In genomic region chr2:200640171-200640570, GRCh38 we compare ENCODE assay signal across 15 cellular contexts. TPM values are rescaled to one million over a fixed set of nuclear protein-coding genes. Genes with fewer than 3 reads are reported as not detected.
A peak's percentile ranks its signal among the peaks of the same experiment; 100 is the strongest.
DNase-seq lines count a peak whose midpoint lies in the region; ATAC-seq and TF ChIP-seq lines count a peak whose summit lies in the region.
"Had no signal": no experiment of that assay in that cellular context is flagged by ENCODE, and none has a peak within 500 bp of the region (broad histone marks: within the 10 kb centered on the region; RNA-seq: fewer than 3 reads in every experiment).

No MANE protein-coding gene starts in this region.

- WGBS in esophagus muscularis mucosa = 88% methylated on average over 3 of the region's 3 CpGs
- WGBS in trophoblast cell (ENCODE audit: extremely low coverage, insufficient coverage, insufficient read length) = no CpG with 5 or more reads among the region's 3 CpGs

- H4K91ac ChIP-seq in trophoblast cell (ENCODE audit: low read depth, low read length) = no peak overlapping the region

- no peak overlapping the region for H2AK5ac ChIP-seq in trophoblast cell (ENCODE audit: low read length)

- H3K36me3 ChIP-seq in SK-N-MC (ENCODE audit: insufficient read depth, low read length) (no peaks in the 10 kb centered on the region), esophagus muscularis mucosa (peaks cover 0 to 39% (median 2%) of the 10 kb centered on the region in 4 donors), MM.1S (replicated peaks; ENCODE audit: insufficient read depth, low read length) (no peaks in the 10 kb centered on the region), trophoblast cell (ENCODE audit: control insufficient read depth in 1 of 2, insufficient read depth in 2 of 2, low read length in 2 of 2) (no peaks in the 10 kb centered on the region)

- no peak overlapping the region for H4K12ac ChIP-seq in trophoblast cell (ENCODE audit: low read depth, low read length)

- H3K27ac ChIP-seq in SK-N-MC (peak overlapping the region; percentile 6; the same call in 1 of the 2 replicates), esophagus muscularis mucosa (replicated peaks in 1 of 4) (no peak overlapping the region), MM.1S (ENCODE audit: low read length) (no peak overlapping the region), trophoblast cell (ENCODE audit: low read depth, low read length) (no peak overlapping the region)
- H3K27ac ChIP-seq: C4-2B had no signal

- H2AFZ ChIP-seq in MM.1S (ENCODE audit: low read length) (no peak overlapping the region), trophoblast cell (ENCODE audit: insufficient read depth, low read length, poor library complexity) (no peak overlapping the region)
- H2AFZ ChIP-seq: GM23338 had no signal

- H2BK120ac ChIP-seq in trophoblast cell (ENCODE audit: insufficient read depth, low read length, poor library complexity) = no peak overlapping the region

- no peak overlapping the region for H3K9ac ChIP-seq in SK-N-MC (ENCODE audit: insufficient read length)
- no peak overlapping the region for H3K9ac ChIP-seq in MM.1S (ENCODE audit: low read length)
- H3K9ac ChIP-seq in trophoblast cell (ENCODE audit: low read length) = no peak overlapping the region

- no peak overlapping the region for H3K23ac ChIP-seq in trophoblast cell (ENCODE audit: low read length)

- no peaks in the 10 kb centered on the region for H3K79me1 ChIP-seq in trophoblast cell (ENCODE audit: low read length)

- H4K8ac ChIP-seq in trophoblast cell (ENCODE audit: low read depth, low read length) = no peak overlapping the region

- H3K36me3 Mint-ChIP-seq in stimulated activated effector memory CD8-positive, alpha-beta T cell treated with anti-CD3 and anti-CD28 coated beads, Interleukin-12 subunit alpha, Interleukin-12 subunit beta, amount 100 ng/mL, for 72 hours = no peaks in the 10 kb centered on the region

- no peaks in the 10 kb centered on the region for H4K20me1 ChIP-seq in MM.1S (ENCODE audit: insufficient read depth, low read length)

- H3K4me3 ChIP-seq in SK-N-MC (no peak overlapping the region), esophagus muscularis mucosa (no peak overlapping the region), fibroblast of the aortic adventitia (ENCODE audit: low read depth, low read length) (no peak overlapping the region), MM.1S (ENCODE audit: low read length) (no peak overlapping the region), trophoblast cell (ENCODE audit: low read depth, low read length) (no peak overlapping the region)
- H3K4me3 ChIP-seq: GM23338 had no signal

- intact Hi-C loops in esophagus muscularis mucosa (cut with DNase I) = no loop called here

- TF ChIP-seq CTCF in esophagus muscularis mucosa (IDR thresholded peaks at IDR 0.05) (no peak), fibroblast of the aortic adventitia (IDR thresholded peaks at IDR 0.05; ENCODE audit: insufficient read depth, low read length) (no peak), MM.1S (IDR thresholded peaks at IDR 0.05; ENCODE audit: low read length) (no peak)

- H3K79me2 ChIP-seq in MM.1S (ENCODE audit: low read length) (no peaks in the 10 kb centered on the region), trophoblast cell (ENCODE audit: control insufficient read depth, insufficient read depth, low read length, poor library complexity) (no peaks in the 10 kb centered on the region)

- H2BK5ac ChIP-seq in trophoblast cell (ENCODE audit: low read depth, low read length, poor library complexity) = no peak overlapping the region

- H3K4ac ChIP-seq in trophoblast cell (ENCODE audit: low read depth, low read length) = no peak overlapping the region

- no peaks in the 10 kb centered on the region for H3K9me2 ChIP-seq in MM.1S (replicated peaks; ENCODE audit: insufficient read depth, low read length)

- H3K4me2 ChIP-seq in MM.1S (ENCODE audit: low read depth, low read length) = no peak overlapping the region
- no peak overlapping the region for H3K4me2 ChIP-seq in trophoblast cell (ENCODE audit: low read length)
- H3K4me2 ChIP-seq: GM23338 had no signal

- no peak for ATAC-seq in stimulated activated effector memory CD8-positive, alpha-beta T cell treated with anti-CD3 and anti-CD28 coated beads, Interleukin-12 subunit alpha, Interleukin-12 subunit beta, amount 100 ng/mL, for 72 hours
- ATAC-seq: GM23338 had no signal

- no peak for TF ChIP-seq EP300 in esophagus muscularis mucosa (IDR thresholded peaks at IDR 0.05)

- no peaks in the 10 kb centered on the region for H3K27me3 ChIP-seq in esophagus muscularis mucosa
- H3K27me3 ChIP-seq in MM.1S (replicated peaks; ENCODE audit: insufficient read depth, low read length) = no peaks in the 10 kb centered on the region
- H3K27me3 ChIP-seq in trophoblast cell (ENCODE audit: insufficient read depth, low read length) = no peaks in the 10 kb centered on the region

- no peaks in the 10 kb centered on the region for H3K9me3 Mint-ChIP-seq in stimulated activated effector memory CD8-positive, alpha-beta T cell treated with anti-CD3 and anti-CD28 coated beads, Interleukin-12 subunit alpha, Interleukin-12 subunit beta, amount 100 ng/mL, for 72 hours
- H3K9me3 Mint-ChIP-seq: CD4-positive, alpha-beta T cell; GM23338 had no signal

- no peak for DNase-seq in SK-N-MC (ENCODE audit: low read depth, low spot score)
- DNase-seq in esophagus muscularis mucosa (ENCODE audit: extremely low spot score) = peak; percentile 72
- DNase-seq in fibroblast of the aortic adventitia (ENCODE audit: low read depth) = peak; percentile 54
- no peak for DNase-seq in stimulated activated effector memory CD8-positive, alpha-beta T cell treated with anti-CD3 and anti-CD28 coated beads, Interleukin-12 subunit alpha, Interleukin-12 subunit beta, amount 100 ng/mL, for 72 hours (ENCODE audit: low spot score in 2 of 2)
- no peak for DNase-seq in NCI-H2196 (lab: John Stamatoyannopoulos, UW; ENCODE audit: unreplicated experiment)
- DNase-seq in MM.1S = no peak
- DNase-seq in trophoblast cell = no peak
- DNase-seq: ACHN; AML-193; Caco-2; CD4-positive, alpha-beta T cell; HCEC 1CT had no signal

- no peaks in the 10 kb centered on the region for H3K4me1 Mint-ChIP-seq in stimulated activated effector memory CD8-positive, alpha-beta T cell treated with anti-CD3 and anti-CD28 coated beads, Interleukin-12 subunit alpha, Interleukin-12 subunit beta, amount 100 ng/mL, for 72 hours
- H3K4me1 Mint-ChIP-seq: GM23338 had no signal

- no peak overlapping the region for H3K14ac ChIP-seq in trophoblast cell (ENCODE audit: low read length)

- no peaks in the 10 kb centered on the region for H3F3A ChIP-seq in MM.1S (ENCODE audit: insufficient read depth, low read length)

- H3K9me3 ChIP-seq in SK-N-MC (ENCODE audit: low read depth, low read length) (no peaks in the 10 kb centered on the region), esophagus muscularis mucosa (no peaks in the 10 kb centered on the region), MM.1S (replicated peaks; ENCODE audit: insufficient read depth, low read length) (no peaks in the 10 kb centered on the region), trophoblast cell (ENCODE audit: insufficient read depth, low read depth, low read length) (no peaks in the 10 kb centered on the region)
- H3K9me3 ChIP-seq: Caco-2 had no signal

- no peak overlapping the region for H3K18ac ChIP-seq in trophoblast cell (ENCODE audit: low read length)

- no peak overlapping the region for H3K4me3 Mint-ChIP-seq in stimulated activated effector memory CD8-positive, alpha-beta T cell treated with anti-CD3 and anti-CD28 coated beads, Interleukin-12 subunit alpha, Interleukin-12 subunit beta, amount 100 ng/mL, for 72 hours
- H3K4me3 Mint-ChIP-seq: CD4-positive, alpha-beta T cell; GM23338 had no signal

- TF ChIP-seq POLR2A in esophagus muscularis mucosa (IDR thresholded peaks at IDR 0.05; ENCODE audit: low read depth) = no peak

- H2BK12ac ChIP-seq in trophoblast cell (ENCODE audit: low read length) = no peak overlapping the region

- H3K4me1 ChIP-seq in esophagus muscularis mucosa (no peaks in the 10 kb centered on the region), MM.1S (ENCODE audit: low read length) (no peaks in the 10 kb centered on the region), trophoblast cell (ENCODE audit: control insufficient read depth in 1 of 2, insufficient read depth in 2 of 2, low read length in 2 of 2) (no peaks in the 10 kb centered on the region)
- H3K4me1 ChIP-seq: Caco-2 had no signal

- H3K27ac Mint-ChIP-seq in stimulated activated effector memory CD8-positive, alpha-beta T cell treated with anti-CD3 and anti-CD28 coated beads, Interleukin-12 subunit alpha, Interleukin-12 subunit beta, amount 100 ng/mL, for 72 hours = peak overlapping the region; percentile 38
- H3K27ac Mint-ChIP-seq: CD4-positive, alpha-beta T cell; GM23338 had no signal

RNA-seq across cellular contexts. Expression of gene AOX1, which starts 54.4 kb away (rescaled TPM):
- total RNA-seq in esophagus muscularis mucosa (100 to 1,000 TPM in 1 of 4 donors, 10 to 100 TPM in 3; 54.0 to 113 (median 81.9) TPM), fibroblast of the aortic adventitia (ENCODE audit: low replicate concordance) (23.6 and 84.0 TPM in 2 replicates)
- 0.03 and 0.06 TPM in 2 replicates for polyA plus RNA-seq in trophoblast cell (2013)
- total RNA-seq: CD4-positive, alpha-beta T cell; HT-29 had no signal

Comparison
In these comparisons a context has a peak if more than half of its experiments do, and no peak if none do; other contexts are left out.
1. DNase-seq: peak in esophagus muscularis mucosa (single experiment) and fibroblast of the aortic adventitia (single experiment); none in SK-N-MC (single experiment), stimulated activated effector memory CD8-positive, alpha-beta T cell treated with anti-CD3 and anti-CD28 coated beads, Interleukin-12 subunit alpha, Interleukin-12 subunit beta, amount 100 ng/mL, for 72 hours (0 of 2), NCI-H2196 (single experiment), MM.1S (single experiment) and trophoblast cell (0 of 2).